In the genomic region with DNA sequence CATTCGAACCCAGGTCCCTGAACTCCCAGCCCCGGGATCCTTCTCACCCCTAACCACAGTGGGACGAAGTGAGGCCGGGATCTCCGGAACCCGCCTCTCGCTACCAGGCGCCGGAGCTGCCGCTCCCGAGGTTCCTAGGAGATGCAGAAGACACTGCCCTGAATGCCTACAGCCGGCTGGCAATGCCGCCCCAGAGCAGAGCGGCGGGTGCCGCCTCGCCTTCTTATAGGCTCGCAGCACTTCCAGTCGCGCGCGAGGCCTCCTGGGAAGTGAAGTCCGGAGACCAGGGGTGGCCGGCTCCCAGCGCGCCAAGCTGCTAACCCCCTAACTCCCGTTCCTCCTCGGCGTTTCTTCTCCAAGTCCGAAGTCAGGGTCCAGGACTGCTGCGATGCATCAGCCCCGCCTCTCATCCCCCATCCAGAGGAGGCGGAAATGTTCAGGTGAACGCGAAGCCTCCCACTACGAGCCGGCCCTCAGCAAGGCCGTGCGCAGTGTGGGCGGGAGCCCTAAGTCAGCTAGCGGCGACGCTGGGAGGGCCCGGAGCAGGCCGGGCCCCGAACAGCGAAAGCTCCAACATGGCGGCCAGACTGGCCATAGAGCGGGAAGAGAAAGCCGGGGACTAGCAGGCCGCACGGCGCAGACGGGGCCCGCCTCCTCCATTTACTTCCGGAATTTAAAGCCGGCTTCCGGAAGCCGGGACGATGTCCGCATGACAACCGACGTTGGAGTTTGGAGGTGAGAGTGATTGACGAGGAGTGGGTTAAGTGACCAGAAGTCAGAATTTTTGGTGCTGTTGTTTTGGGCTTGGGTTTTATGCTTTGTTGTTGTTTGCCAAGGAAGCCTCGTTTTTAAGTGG, we compare ENCODE assay signal across 8 cellular contexts. TPM values are rescaled to one million over a fixed set of nuclear protein-coding genes. Genes with fewer than 3 reads are reported as not detected.
DNase-seq lines count a peak whose midpoint lies in the region; ATAC-seq and TF ChIP-seq lines count a peak whose summit lies in the region.

A gene with protein sequence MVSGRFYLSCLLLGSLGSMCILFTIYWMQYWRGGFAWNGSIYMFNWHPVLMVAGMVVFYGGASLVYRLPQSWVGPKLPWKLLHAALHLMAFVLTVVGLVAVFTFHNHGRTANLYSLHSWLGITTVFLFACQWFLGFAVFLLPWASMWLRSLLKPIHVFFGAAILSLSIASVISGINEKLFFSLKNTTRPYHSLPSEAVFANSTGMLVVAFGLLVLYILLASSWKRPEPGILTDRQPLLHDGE (minus strand): TSS at position 197 of the 856 bp plus-strand sequence. CDS start 5,169 bp downstream, outside the sequence.
A gene (plus strand): TSS at position 689 of the 856 bp plus-strand sequence. CDS start 2,017 bp downstream, outside the sequence.

- under 1% methylated on average over 26 of the region's 65 CpGs for WGBS in esophagus muscularis mucosa

- ATAC-seq in GM21576 (IDR thresholded peaks at IDR 0.05; ENCODE audit: unreplicated experiment) (peak; percentile 79), Panc1 (peak; percentile 97)

- H3K27me3 ChIP-seq in Panc1 (ENCODE audit: control insufficient read depth, insufficient read depth, low read length) (no peaks in the 10 kb centered on the region), esophagus muscularis mucosa (no peaks in the 10 kb centered on the region)

- peaks cover 19% of the 10 kb centered on the region for H3K36me3 ChIP-seq in Panc1 (ENCODE audit: control insufficient read depth, insufficient read depth, low read length)
- peaks cover 26 to 32% (median 31%) of the 10 kb centered on the region in 4 donors for H3K36me3 ChIP-seq in esophagus muscularis mucosa

- TF ChIP-seq CTCF in Panc1 (IDR thresholded peaks at IDR 0.05) (no peak), esophagus muscularis mucosa (IDR thresholded peaks at IDR 0.05) (no peak)

- intact Hi-C loops in Panc1 (cut with micrococcal nuclease; ENCODE audit: unreplicated experiment) (no loop called here), esophagus muscularis mucosa (cut with DNase I) (no loop called here)

- POLR2A ChIA-PET in Panc1 (lab: Charles Lee): interaction anchor here (0.5 to 2.5 kb wide), 7 partner anchors 9 to 1696 kb away, joined by 3 to 11 read pairs (median 5); no protein-coding TSS in a partner anchor

- BruUV-seq in Panc1 (replicated peaks; lab: Mats Ljungman, UMichigan): no TSS peak

- no peaks in the 10 kb centered on the region for H3K9me3 ChIP-seq in Panc1 (ENCODE audit: control insufficient read depth, insufficient read depth, low read depth, low read length)
- H3K9me3 ChIP-seq in esophagus muscularis mucosa: no peaks in the 10 kb centered on the region

- peak within 1 kb of the TSS; percentile 99 for H3K27ac ChIP-seq in Panc1 (ENCODE audit: low read length)
- H3K27ac ChIP-seq in esophagus muscularis mucosa (replicated peaks in 1 of 4): peak within 1 kb of the TSS; percentile 92 to 100 (median 98)

- peaks cover 12% of the 10 kb centered on the region for H3K4me1 ChIP-seq in Panc1 (ENCODE audit: control insufficient read depth, insufficient read depth, low read length)
- H3K4me1 ChIP-seq in esophagus muscularis mucosa: peaks cover 30 to 42% (median 32%) of the 10 kb centered on the region in 4 donors

- in situ Hi-C loops in Panc1 (cut with HindIII; ENCODE audit: low pct_unique_long_range_greater_than_20kb, low sequenced_read_pairs): no loop called here

- no peak for TF ChIP-seq EP300 in esophagus muscularis mucosa (IDR thresholded peaks at IDR 0.05)

- DNase-seq in DMS153 (lab: John Stamatoyannopoulos, UW) (peak; percentile 92), Panc1 (ENCODE audit: low read depth, low spot score) (peak; percentile 77), esophagus muscularis mucosa (ENCODE audit: extremely low spot score) (peak; percentile 98), myocyte (ENCODE audit: low read depth) (peak; percentile 93)
- peak; percentile 91 for DNase-seq in Jurkat, Clone E6-1 (ENCODE audit: low read depth, low spot score)
- DNase-seq in activated T-cell treated with anti-CD3 and anti-CD28 coated beads, Interleukin-2, amount 50 U/mL, for 48 hours: peak; percentile 93 to 95
- DNase-seq in stimulated activated CD8-positive, alpha-beta memory T cell treated with anti-CD3 and anti-CD28 coated beads, Interleukin-7, amount 100 ng/mL, for 48 hours (ENCODE audit: extremely low read depth in 1 of 2, low read depth in 1 of 2): peak; percentile 87 to 91

- CTCF ChIA-PET in Panc1 (lab: Charles Lee): interaction anchor here (0.8 to 2.2 kb wide), 3 partner anchors 24 to 446 kb away, joined by 3 to 13 read pairs (median 5); no protein-coding TSS in a partner anchor

- TF ChIP-seq POLR2A in esophagus muscularis mucosa (IDR thresholded peaks at IDR 0.05; ENCODE audit: low read depth): peak; percentile 78

- H3K4me3 ChIP-seq in Jurkat, Clone E6-1 (ENCODE audit: low read length): peak within 1 kb of the TSS; percentile 84
- peak within 1 kb of the TSS; percentile 94 to 95 for H3K4me3 ChIP-seq in Panc1 (ENCODE audit: low read depth in 2 of 2, low read length in 2 of 2)
- peak within 1 kb of the TSS; percentile 66 to 94 (median 80) for H3K4me3 ChIP-seq in esophagus muscularis mucosa

RNA-seq across cellular contexts. Expression of the first gene that starts in this region (rescaled TPM):
- polyA plus RNA-seq in Jurkat, Clone E6-1 (2012; ENCODE audit: insufficient read depth, insufficient read length): 46.8 TPM
- total RNA-seq in Panc1 (2021; ENCODE audit: unreplicated experiment): 80.3 TPM
- polyA plus RNA-seq in Panc1 (2012; ENCODE audit: insufficient read length): 58.7 TPM
- total RNA-seq in esophagus muscularis mucosa: 10 to 100 TPM; 23.7 to 35.3 (median 31.6) TPM
- 104 and 126 TPM in 2 replicates for total RNA-seq in myocyte
- polyA plus RNA-seq in myocyte (2012): 74.6 TPM

RNA-seq across cellular contexts. Expression of the second gene that starts in this region (rescaled TPM):
- polyA plus RNA-seq in Jurkat, Clone E6-1 (2012; ENCODE audit: insufficient read depth, insufficient read length): 53.0 TPM
- 86.6 TPM for total RNA-seq in Panc1 (2021; ENCODE audit: unreplicated experiment)
- 45.5 TPM for polyA plus RNA-seq in Panc1 (2012; ENCODE audit: insufficient read length)
- total RNA-seq in esophagus muscularis mucosa: 10 to 100 TPM; 10.4 to 22.7 (median 15.9) TPM
- 42.5 and 54.2 TPM in 2 replicates for total RNA-seq in myocyte
- 79.5 TPM for polyA plus RNA-seq in myocyte (2012)

Comparison
In these comparisons a context has a peak if more than half of its experiments do, and no peak if none do; other contexts are left out.
1. Peak in every context shown above with its lines: DNase-seq, ATAC-seq, H3K4me3 ChIP-seq and H3K27ac ChIP-seq.